Comparison of ENCODE assay signal across 1 cellular context in genomic region chr19:17841810-17842662, GRCh38.
TF ChIP-seq lines count a peak whose summit lies in the region.

No MANE protein-coding gene starts in this region.

TF ChIP-seq in WTC11, 78 proteins besides CTCF, POLR2A, EP300 and RAD21 (continued from another document):
- TF ChIP-seq AFF4 (CRISPR knock-in tag; IDR thresholded peaks at IDR 0.05; ENCODE audit: borderline replicate concordance) (no peak), ZBTB21 (CRISPR knock-in tag; IDR thresholded peaks at IDR 0.05; ENCODE audit: borderline replicate concordance) (peak; percentile 51; the same call in 1 of the 2 replicates), ZNF532 (CRISPR knock-in tag; IDR thresholded peaks at IDR 0.05; ENCODE audit: borderline replicate concordance) (no peak), ZNF396 (CRISPR knock-in tag; IDR thresholded peaks at IDR 0.05; ENCODE audit: borderline replicate concordance) (no peak), IRF1 (CRISPR knock-in tag; IDR thresholded peaks at IDR 0.05) (no peak; the same call in 1 of the 2 replicates), PRRX2 (CRISPR knock-in tag; IDR thresholded peaks at IDR 0.05) (no peak), FOXP4 (CRISPR knock-in tag; IDR thresholded peaks at IDR 0.05) (peak; percentile 87; the same call in 1 of the 2 replicates), SMAD3 (CRISPR knock-in tag; IDR thresholded peaks at IDR 0.05; ENCODE audit: borderline replicate concordance) (0 out of 2 replicates have a peak, but pooled peaks have one; percentile 10), ZBTB43 (CRISPR knock-in tag; IDR thresholded peaks at IDR 0.05) (0 out of 2 replicates have a peak, but pooled peaks have one; percentile 35), SMAD4 (CRISPR knock-in tag; IDR thresholded peaks at IDR 0.05) (no peak), ZNF263 (CRISPR knock-in tag; IDR thresholded peaks at IDR 0.05; ENCODE audit: low read depth) (no peak), PRDM15 (CRISPR knock-in tag; IDR thresholded peaks at IDR 0.05) (0 out of 2 replicates have a peak, but pooled peaks have one; percentile 30), CREB1 (CRISPR knock-in tag; IDR thresholded peaks at IDR 0.05) (peak; percentile 77), CREM (CRISPR knock-in tag; IDR thresholded peaks at IDR 0.05) (0 out of 2 replicates have a peak, but pooled peaks have one; percentile 46), ETV6 (CRISPR knock-in tag; IDR thresholded peaks at IDR 0.05) (peak; percentile 87), ZNF317 (CRISPR knock-in tag; IDR thresholded peaks at IDR 0.05; ENCODE audit: borderline replicate concordance, low read depth) (0 out of 2 replicates have a peak, but pooled peaks have one; percentile 47), GRHL2 (CRISPR knock-in tag; IDR thresholded peaks at IDR 0.05; ENCODE audit: insufficient replicate concordance, severe bottlenecking) (no peak), HMGXB4 (CRISPR knock-in tag; IDR thresholded peaks at IDR 0.05) (peak; percentile 59; the same call in 1 of the 2 replicates), ZNF416 (CRISPR knock-in tag; IDR thresholded peaks at IDR 0.05) (no peak), MAX (CRISPR knock-in tag; IDR thresholded peaks at IDR 0.05) (peak; percentile 93), FOXP1 (CRISPR knock-in tag; IDR thresholded peaks at IDR 0.05; ENCODE audit: borderline replicate concordance) (peak; percentile 77)
TF ChIP-seq in WTC11: peak in this region for 19.
